8 cellular contexts compared by ENCODE assay signal in the genomic region with DNA sequence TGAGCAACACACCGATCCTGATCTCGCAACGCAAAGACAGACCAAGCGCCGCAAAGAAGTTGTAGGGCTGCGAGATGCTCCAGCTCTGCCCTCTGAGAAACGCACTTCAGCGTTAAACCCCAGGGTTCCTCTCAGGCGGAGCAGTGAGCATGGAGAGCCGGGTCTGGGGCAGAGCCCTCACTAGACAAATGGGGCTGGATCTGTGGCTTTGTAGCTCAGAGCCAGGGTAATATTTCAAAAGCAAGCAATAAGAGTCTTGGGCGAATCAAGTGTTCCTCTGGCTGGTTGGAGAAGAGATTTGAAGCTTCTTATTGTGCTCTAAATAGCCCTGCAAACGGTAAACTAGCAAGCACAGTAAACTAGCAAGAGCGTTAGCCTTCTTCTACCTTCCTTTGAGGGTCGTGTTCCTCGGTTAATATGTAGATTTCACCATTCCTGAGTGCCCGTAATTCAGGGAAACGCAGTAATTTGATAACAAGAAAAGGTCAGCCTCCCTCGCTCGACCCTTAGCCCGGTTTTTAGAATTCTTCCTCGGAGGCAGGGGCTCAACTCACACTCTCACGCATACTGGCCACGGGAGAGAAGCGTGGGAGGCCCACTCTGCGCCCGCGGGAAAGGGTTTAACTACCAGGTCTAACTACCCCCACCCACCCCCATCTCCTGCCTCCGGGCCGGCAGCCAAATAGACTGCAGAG. TPM values are rescaled to one million over a fixed set of nuclear protein-coding genes. Genes with fewer than 3 reads are reported as not detected.
DNase-seq lines count a peak whose midpoint lies in the region; TF ChIP-seq lines count a peak whose summit lies in the region.

No MANE protein-coding gene starts in this region.

- no peaks in the 10 kb centered on the region for H3K9me3 Mint-ChIP-seq in endothelial cell (ENCODE audit: unreplicated experiment)

- DNase-seq in NCI-H82 (lab: John Stamatoyannopoulos, UW) (peak; percentile 46), NCI-H82 treated with DMSO at 0.1 percent for 48 hours (lab: John Stamatoyannopoulos, UW; ENCODE audit: unreplicated experiment) (no peak), NCI-H187 treated with DMSO at 0.1 percent for 48 hours (lab: John Stamatoyannopoulos, UW) (peak; percentile 39), endothelial cell (ENCODE audit: low spot score) (peak; percentile 42), NCI-H1694 (lab: John Stamatoyannopoulos, UW) (no peak), NCI-H1105 (lab: John Stamatoyannopoulos, UW) (no peak)
- no peak for DNase-seq in activated effector memory CD4-positive, alpha-beta T cell treated with Interleukin-2 at 50 U/mL for 16 hours

- H3K9me3 ChIP-seq in neuron (ENCODE audit: low read length), result no peaks in the 10 kb centered on the region

- peak overlapping the region; percentile 26 for H3K4me3 ChIP-seq in neuron (ENCODE audit: low read length)

- TF ChIP-seq CTCF in endothelial cell (IDR thresholded peaks at IDR 0.05; ENCODE audit: unreplicated experiment), result no peak

- peak overlapping the region; percentile 79 for H3K4me3 Mint-ChIP-seq in endothelial cell (ENCODE audit: unreplicated experiment)

- no peaks in the 10 kb centered on the region for H3K36me3 ChIP-seq in neuron (ENCODE audit: insufficient read depth, low read length)

- peaks cover 36% of the 10 kb centered on the region for H3K27me3 ChIP-seq in neuron (ENCODE audit: insufficient read depth, low read length)

- no peaks in the 10 kb centered on the region for H3K36me3 Mint-ChIP-seq in endothelial cell (ENCODE audit: low read depth, unreplicated experiment)

- peaks cover 10% of the 10 kb centered on the region for H3K4me1 ChIP-seq in neuron (ENCODE audit: insufficient read depth, low read length)

- H3K27me3 Mint-ChIP-seq in endothelial cell (ENCODE audit: unreplicated experiment), result peaks cover 3% of the 10 kb centered on the region

- no peak overlapping the region for H2AFZ ChIP-seq in neuron (ENCODE audit: low read depth, low read length)

- peaks cover 21% of the 10 kb centered on the region for H3K4me1 Mint-ChIP-seq in endothelial cell (ENCODE audit: unreplicated experiment)

- H3K27ac Mint-ChIP-seq in endothelial cell (ENCODE audit: unreplicated experiment), result no peak overlapping the region

RNA-seq across cellular contexts. Expression of a gene that starts 6.7 kb away (rescaled TPM):
- total RNA-seq in endothelial cell (ENCODE audit: unreplicated experiment), result 24.7 TPM

Comparison
In these comparisons a context has a peak if more than half of its experiments do, and no peak if none do; other contexts are left out.
1. DNase-seq: peak in NCI-H82 (single experiment), NCI-H187 treated with DMSO at 0.1 percent for 48 hours (single experiment) and endothelial cell (single experiment); none in NCI-H82 treated with DMSO at 0.1 percent for 48 hours (single experiment), NCI-H1694 (single experiment), NCI-H1105 (single experiment) and activated effector memory CD4-positive, alpha-beta T cell treated with Interleukin-2 at 50 U/mL for 16 hours (single experiment).